In genomic region chr16:69273009-69273408, GRCh38 we compare ENCODE assay signal across 27 cellular contexts. TPM values are rescaled to one million over a fixed set of nuclear protein-coding genes. Genes with fewer than 3 reads are reported as not detected.
DNase-seq lines count a peak whose midpoint lies in the region; ATAC-seq and TF ChIP-seq lines count a peak whose summit lies in the region.
"Had no signal": no experiment of that assay in that cellular context is flagged by ENCODE, and none has a peak within 500 bp of the region (broad histone marks: within the 10 kb centered on the region; RNA-seq: fewer than 3 reads in every experiment).

No MANE protein-coding gene starts in this region.

- 87 to 93% methylated on average over 4 of the region's 4 CpGs for WGBS in sigmoid colon, 2 donors

- no peaks in the 10 kb centered on the region for H3K27me3 ChIP-seq in subcutaneous abdominal adipose tissue (ENCODE audit: control insufficient read depth in 5 of 5, insufficient read depth in 4 of 5, low read length in 5 of 5)
- H3K27me3 ChIP-seq in sigmoid colon, result no peaks in the 10 kb centered on the region
- H3K27me3 ChIP-seq: body of pancreas, MG63, upper lobe of left lung had no signal

- peaks cover 7 to 40% (median 35%) of the 10 kb centered on the region in 5 donors for H3K4me1 ChIP-seq in subcutaneous abdominal adipose tissue (ENCODE audit: control insufficient read depth in 5 of 5, insufficient read depth in 5 of 5, low read length in 5 of 5)
- peaks cover 0 to 29% (median 26%) of the 10 kb centered on the region in 4 donors for H3K4me1 ChIP-seq in sigmoid colon
- H3K4me1 ChIP-seq: body of pancreas had no signal

- peak overlapping the region; percentile 33 for H3K4me3 Mint-ChIP-seq in HFFc6
- no peak overlapping the region for H3K4me3 Mint-ChIP-seq in central memory CD8-positive, alpha-beta T cell
- H3K4me3 Mint-ChIP-seq: activated naive CD4-positive, alpha-beta T cell treated with anti-CD3 and anti-CD28 coated beads, Interleukin-2, amount 50 U/mL, for 24 hours; B cell; IgD-negative memory B cell; nephron progenitor cell; stimulated activated naive CD8-positive, alpha-beta T cell treated with anti-CD3 and anti-CD28 coated beads, Interleukin-15, amount 100 ng/mL, for 72 hours had no signal

- H3K9me3 ChIP-seq in subcutaneous abdominal adipose tissue (ENCODE audit: control insufficient read depth in 5 of 5, low read length in 5 of 5), result no peaks in the 10 kb centered on the region
- H3K9me3 ChIP-seq in sigmoid colon, result no peaks in the 10 kb centered on the region
- H3K9me3 ChIP-seq: body of pancreas, MG63, upper lobe of left lung had no signal

- no peaks in the 10 kb centered on the region; the same call in 1 of the 2 replicates for H3K27me3 Mint-ChIP-seq in HFFc6 (ENCODE audit: insufficient read depth)
- H3K27me3 Mint-ChIP-seq in central memory CD8-positive, alpha-beta T cell, result no peaks in the 10 kb centered on the region
- H3K27me3 Mint-ChIP-seq: activated naive CD4-positive, alpha-beta T cell treated with anti-CD3 and anti-CD28 coated beads, Interleukin-2, amount 50 U/mL, for 24 hours; B cell; IgD-negative memory B cell; progenitor cell of endocrine pancreas; stimulated activated naive CD8-positive, alpha-beta T cell treated with anti-CD3 and anti-CD28 coated beads, Interleukin-15, amount 100 ng/mL, for 72 hours had no signal

- no peak for TF ChIP-seq POLR2A in sigmoid colon (IDR thresholded peaks at IDR 0.05)

- peaks cover 3% of the 10 kb centered on the region; the same call in 1 of the 2 replicates for H3K9me3 Mint-ChIP-seq in HFFc6
- no peaks in the 10 kb centered on the region for H3K9me3 Mint-ChIP-seq in central memory CD8-positive, alpha-beta T cell
- H3K9me3 Mint-ChIP-seq: activated naive CD4-positive, alpha-beta T cell treated with anti-CD3 and anti-CD28 coated beads, Interleukin-2, amount 50 U/mL, for 24 hours; IgD-negative memory B cell; nephron progenitor cell; stimulated activated naive CD8-positive, alpha-beta T cell treated with anti-CD3 and anti-CD28 coated beads, Interleukin-15, amount 100 ng/mL, for 72 hours had no signal

- no peak overlapping the region for H3K4me3 ChIP-seq in subcutaneous abdominal adipose tissue (ENCODE audit: low read depth in 1 of 5, low read length in 5 of 5)
- H3K4me3 ChIP-seq in sigmoid colon, result no peak overlapping the region
- H3K4me3 ChIP-seq: body of pancreas, MG63, smooth muscle cell, upper lobe of left lung had no signal

- no peak for TF ChIP-seq EP300 in sigmoid colon (IDR thresholded peaks at IDR 0.05)

- no peak overlapping the region for H3K9ac ChIP-seq in subcutaneous abdominal adipose tissue (ENCODE audit: low read length in 5 of 5)

- ATAC-seq in central memory CD8-positive, alpha-beta T cell (replicated peaks; ENCODE audit: extremely low read depth, poor library complexity, severe bottlenecking), result no peak
- ATAC-seq: body of pancreas; left lobe of liver; stimulated activated naive CD8-positive, alpha-beta T cell treated with anti-CD3 and anti-CD28 coated beads, Interleukin-15, amount 100 ng/mL, for 72 hours had no signal

- DNase-seq in HFFc6, result peak; percentile 72
- no peak for DNase-seq in central memory CD8-positive, alpha-beta T cell (ENCODE audit: low spot score in 2 of 2)
- DNase-seq in hepatic stellate cell (ENCODE audit: low spot score), result peak; percentile 33
- no peak for DNase-seq in sigmoid colon
- no peak for DNase-seq in NCI-H1436 treated with DMSO at 0.1 percent for 48 hours (lab: John Stamatoyannopoulos, UW)
- no peak for DNase-seq in NCI-H2107 treated with DMSO at 0.1 percent for 48 hours (lab: John Stamatoyannopoulos, UW; ENCODE audit: unreplicated experiment)
- DNase-seq: activated CD4-positive, CD25-positive, alpha-beta regulatory T cell treated with anti-CD3 and anti-CD28 coated beads, Interleukin-2, amount 50 U/mL, for 72 hours; body of pancreas; COR-L47; DND-41; H7; MG63; midbrain; NCI-H1436; NCI-H2227 treated with DMSO at 0.1 percent for 48 hours; NCI-H748 treated with DMSO at 0.1 percent for 48 hours; nephron progenitor cell; stimulated activated CD4-positive, alpha-beta T cell treated with anti-CD3 and anti-CD28 coated beads, Interleukin-4, amount 100 ng/mL, for 1 hour; stimulated activated naive CD8-positive, alpha-beta T cell treated with anti-CD3 and anti-CD28 coated beads, Interleukin-15, amount 100 ng/mL, for 72 hours; upper lobe of left lung had no signal

- H3K36me3 ChIP-seq in subcutaneous abdominal adipose tissue (ENCODE audit: control insufficient read depth in 5 of 5, insufficient read depth in 5 of 5, low read length in 5 of 5), result peaks cover 0 to 7% (median 2%) of the 10 kb centered on the region in 5 donors
- peaks cover 0 to 28% (median 0%) of the 10 kb centered on the region in 4 donors for H3K36me3 ChIP-seq in sigmoid colon

- TF ChIP-seq CTCF in HFFc6 (IDR thresholded peaks at IDR 0.05) (peak; percentile 13; the same call in 1 of the 2 replicates), sigmoid colon (IDR thresholded peaks at IDR 0.05) (no peak)

- H3K27ac Mint-ChIP-seq in HFFc6, result peak overlapping the region; percentile 79
- peak overlapping the region; percentile 55 for H3K27ac Mint-ChIP-seq in central memory CD8-positive, alpha-beta T cell (ENCODE audit: low read depth)
- H3K27ac Mint-ChIP-seq: activated naive CD4-positive, alpha-beta T cell treated with anti-CD3 and anti-CD28 coated beads, Interleukin-2, amount 50 U/mL, for 24 hours; B cell; IgD-negative memory B cell; nephron progenitor cell; progenitor cell of endocrine pancreas; stimulated activated naive CD8-positive, alpha-beta T cell treated with anti-CD3 and anti-CD28 coated beads, Interleukin-15, amount 100 ng/mL, for 72 hours had no signal

- H3K4me1 Mint-ChIP-seq in HFFc6 (ENCODE audit: low read depth), result peaks cover 62% of the 10 kb centered on the region
- H3K4me1 Mint-ChIP-seq in central memory CD8-positive, alpha-beta T cell, result peaks cover 6% of the 10 kb centered on the region
- H3K4me1 Mint-ChIP-seq: activated naive CD4-positive, alpha-beta T cell treated with anti-CD3 and anti-CD28 coated beads, Interleukin-2, amount 50 U/mL, for 24 hours; B cell; IgD-negative memory B cell; nephron progenitor cell; stimulated activated naive CD8-positive, alpha-beta T cell treated with anti-CD3 and anti-CD28 coated beads, Interleukin-15, amount 100 ng/mL, for 72 hours had no signal

- H3K27ac ChIP-seq in subcutaneous abdominal adipose tissue (ENCODE audit: low read depth, low read length) (peak overlapping the region; percentile 2), sigmoid colon (no peak overlapping the region)
- H3K27ac ChIP-seq: body of pancreas, upper lobe of left lung had no signal

- peaks cover 21% of the 10 kb centered on the region for H3K36me3 Mint-ChIP-seq in HFFc6 (ENCODE audit: low read depth)
- H3K36me3 Mint-ChIP-seq in central memory CD8-positive, alpha-beta T cell (ENCODE audit: insufficient read depth), result peaks cover 17% of the 10 kb centered on the region
- H3K36me3 Mint-ChIP-seq: activated naive CD4-positive, alpha-beta T cell treated with anti-CD3 and anti-CD28 coated beads, Interleukin-2, amount 50 U/mL, for 24 hours; IgD-negative memory B cell had no signal

- intact Hi-C loops in sigmoid colon (cut with DNase I), result no loop called here

RNA-seq across cellular contexts. Expression of gene VPS4A, which starts 38.1 kb away (rescaled TPM):
- total RNA-seq in HFFc6 (2021; fragmentation: NEBNext Ultra II Directional; extraction: Animal tissue kit (Norgen Biotek cat#: 25700)), result 10 to 100 TPM; 33.2 to 39.8 (median 36.7) TPM
- 10 to 100 TPM; 31.7 to 39.3 (median 34.8) TPM for total RNA-seq in sigmoid colon
- 10 to 100 TPM; 25.8 to 31.7 (median 29.3) TPM for polyA plus RNA-seq in sigmoid colon

RNA-seq across cellular contexts. Expression of gene PDF, which starts 57.4 kb away (rescaled TPM):
- total RNA-seq in HFFc6 (2021; fragmentation: NEBNext Ultra II Directional; extraction: Animal tissue kit (Norgen Biotek cat#: 25700)), result 10 to 100 TPM; 14.5 to 21.1 (median 16.5) TPM
- total RNA-seq in sigmoid colon, result 10 to 100 TPM in 2 of 4 donors, 1 to 10 TPM in 2; 8.6 to 18.6 (median 10.5) TPM
- polyA plus RNA-seq in sigmoid colon, result 10 to 100 TPM in 1 of 3 donors, 1 to 10 TPM in 1, not detected in 1; 6.5 to 14.7 TPM

Comparison
In these comparisons a context has a peak if more than half of its experiments do, and no peak if none do; other contexts are left out.
1. DNase-seq: peak in HFFc6 (single experiment) and hepatic stellate cell (single experiment); none in central memory CD8-positive, alpha-beta T cell (0 of 2), sigmoid colon (single experiment), NCI-H1436 treated with DMSO at 0.1 percent for 48 hours (single experiment) and NCI-H2107 treated with DMSO at 0.1 percent for 48 hours (single experiment).